Comparison of ENCODE assay signal across 9 cellular contexts in the genomic region with DNA sequence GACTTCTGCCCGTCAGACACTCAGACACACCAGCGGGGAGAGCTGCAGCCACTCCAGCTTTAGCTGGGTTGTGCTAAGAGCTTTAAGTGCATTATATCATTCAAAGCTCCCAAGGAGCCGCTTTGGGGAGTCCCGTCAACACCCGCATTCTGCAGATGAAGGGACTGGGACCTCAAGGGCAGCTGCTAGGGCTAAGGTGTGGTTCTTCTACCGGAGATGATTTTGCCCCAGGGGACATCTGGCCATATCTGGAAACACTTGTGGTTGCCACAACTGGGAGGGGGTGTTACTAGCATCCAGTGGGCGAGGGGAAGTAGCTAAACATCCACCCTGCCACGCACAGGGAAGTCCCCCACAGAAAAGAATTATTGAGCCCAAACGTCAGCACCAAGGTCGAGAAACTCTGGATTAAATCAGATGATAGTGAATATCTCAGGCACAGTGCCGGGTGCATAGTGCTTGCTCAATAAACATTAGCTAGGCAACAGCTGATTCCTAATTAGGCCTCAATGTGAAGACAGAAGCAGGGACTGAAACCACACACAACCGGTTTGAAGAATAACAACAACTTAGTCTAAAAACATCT. TPM values are rescaled to one million over a fixed set of nuclear protein-coding genes. Genes with fewer than 3 reads are reported as not detected.
DNase-seq lines count a peak whose midpoint lies in the region; ATAC-seq and TF ChIP-seq lines count a peak whose summit lies in the region.
"Had no signal": no experiment of that assay in that cellular context is flagged by ENCODE, and none has a peak within 500 bp of the region (broad histone marks: within the 10 kb centered on the region; RNA-seq: fewer than 3 reads in every experiment).

No MANE protein-coding gene starts in this region.

- H3K4me3 ChIP-seq in PC-9 = no peak overlapping the region
- no peak overlapping the region for H3K4me3 ChIP-seq in tibial artery
- H3K4me3 ChIP-seq in Caco-2 (ENCODE audit: low read depth, low read length) = no peak overlapping the region
- H3K4me3 ChIP-seq: K562 had no signal

- H2AFZ ChIP-seq in PC-9 = no peak overlapping the region

- CTCF ChIA-PET in PC-9 (lab: Charles Lee) = interaction anchor here (1.4 kb wide), 1 partner anchor 15 kb away, joined by 4 read pairs; no protein-coding TSS in a partner anchor
- CTCF ChIA-PET in Caco-2 (lab: Charles Lee) = interaction anchor here (1.0 kb wide), 1 partner anchor 12 kb away, joined by 3 read pairs; no protein-coding TSS in a partner anchor

- no peak overlapping the region for H3K4me3 Mint-ChIP-seq in Caco-2 (ENCODE audit: unreplicated experiment)

- H3K36me3 ChIP-seq in PC-9 (ENCODE audit: low read depth) (peaks cover 76% of the 10 kb centered on the region), tibial artery (no peaks in the 10 kb centered on the region), Caco-2 (ENCODE audit: control insufficient read depth, insufficient read depth, low read length) (no peaks in the 10 kb centered on the region)

- H3K79me2 ChIP-seq in PC-9 (ENCODE audit: low read depth) = peaks cover 100% of the 10 kb centered on the region

- intact Hi-C loops in PC-9 (cut with micrococcal nuclease; ENCODE audit: unreplicated experiment) (no loop called here), tibial artery (cut with DNase I; ENCODE audit: low total_unique reads) (no loop called here), Caco-2 (cut with micrococcal nuclease; ENCODE audit: unreplicated experiment) (no loop called here)

- POLR2A ChIA-PET in PC-9 (lab: Charles Lee; ENCODE audit: unreplicated experiment) (no interaction called here), Caco-2 (lab: Charles Lee) (no interaction called here)

- H3K27me3 ChIP-seq in PC-9 (ENCODE audit: insufficient read depth, low read depth) = no peaks in the 10 kb centered on the region
- H3K27me3 ChIP-seq in tibial artery = no peaks in the 10 kb centered on the region
- no peaks in the 10 kb centered on the region for H3K27me3 ChIP-seq in Caco-2 (replicated peaks; ENCODE audit: control insufficient read depth, insufficient read depth, low read length)

- peak; percentile 51 for ATAC-seq in HG02938 (IDR thresholded peaks at IDR 0.05; ENCODE audit: unreplicated experiment)
- ATAC-seq: K562 had no signal

- no peaks in the 10 kb centered on the region for H3K9me3 Mint-ChIP-seq in Caco-2 (ENCODE audit: unreplicated experiment)

- H3K4me1 ChIP-seq in PC-9 (replicated peaks; ENCODE audit: insufficient read depth) (peaks cover 80% of the 10 kb centered on the region), tibial artery (peaks cover 0 to 100% (median 74%) of the 10 kb centered on the region in 4 donors), Caco-2 (no peaks in the 10 kb centered on the region)

- peaks cover 4% of the 10 kb centered on the region for H3K27me3 Mint-ChIP-seq in Caco-2 (ENCODE audit: insufficient read depth, unreplicated experiment)

- H3K27ac ChIP-seq in PC-9 (peak overlapping the region; percentile 52), tibial artery (peak overlapping the region; percentile 67 to 78)

- H3F3A ChIP-seq in PC-9 (ENCODE audit: insufficient read depth, low read depth) = peaks cover 84% of the 10 kb centered on the region

- H4K20me1 ChIP-seq in PC-9 (ENCODE audit: insufficient read depth) = peaks cover 78% of the 10 kb centered on the region

- no peaks in the 10 kb centered on the region for H3K36me3 Mint-ChIP-seq in Caco-2 (ENCODE audit: insufficient read depth, unreplicated experiment)

- DNase-seq in NOMO-1 treated with DMSO at 0.1 percent for 48 hours (lab: John Stamatoyannopoulos, UW; ENCODE audit: unreplicated experiment) (peak; percentile 15), NOMO-1 treated with dmso at 0.1 percent for 144 hours (lab: John Stamatoyannopoulos, UW; ENCODE audit: unreplicated experiment) (no peak), PC-9 (peak; percentile 65 to 81), tibial artery (no peak), HPDE6-E6E7 (ENCODE audit: extremely low spot score) (no peak), Caco-2 (no peak)
- no peak for DNase-seq in activated CD4-positive, alpha-beta T cell treated with anti-CD3 and anti-CD28 coated beads for 1 hour

- H3K9me2 ChIP-seq in PC-9 (ENCODE audit: insufficient read depth) = no peaks in the 10 kb centered on the region

- peaks cover 1% of the 10 kb centered on the region for H3K4me1 Mint-ChIP-seq in Caco-2 (ENCODE audit: low read depth, unreplicated experiment)

- H3K9me3 ChIP-seq in PC-9 (ENCODE audit: insufficient read depth, low read depth) (no peaks in the 10 kb centered on the region), tibial artery (no peaks in the 10 kb centered on the region), Caco-2 (no peaks in the 10 kb centered on the region)

- no TSS peak for BruUV-seq in PC-9 (replicated peaks; lab: Mats Ljungman, UMichigan)
- BruUV-seq in Caco-2 (replicated peaks; lab: Mats Ljungman, UMichigan) = no TSS peak

- TF ChIP-seq CTCF in PC-9 (conservative IDR thresholded peaks at IDR 0.05) (no peak), tibial artery (IDR thresholded peaks at IDR 0.05) (no peak), Caco-2 (IDR thresholded peaks at IDR 0.05; ENCODE audit: insufficient read depth in 1 of 2, low read depth in 1 of 2, low read length in 1 of 2, severe bottlenecking in 1 of 2, unreplicated experiment in 1 of 2) (no peak)

- peak overlapping the region; percentile 63 for H3K4me2 ChIP-seq in PC-9

- H3K27ac Mint-ChIP-seq in Caco-2 (ENCODE audit: unreplicated experiment) = no peak overlapping the region

RNA-seq across cellular contexts. Expression of a gene that starts 29.6 kb away (rescaled TPM):
- total RNA-seq in PC-9 (2021) = 163 and 177 TPM in 2 replicates
- 3.3 and 3.7 TPM in 2 replicates for total RNA-seq in Caco-2 (2022)

RNA-seq across cellular contexts. Expression of a gene that starts 60.0 kb away (rescaled TPM):
- total RNA-seq in PC-9 (2021) = not detected in 2 replicates
- not detected in 2 replicates for total RNA-seq in Caco-2 (2022)
- total RNA-seq: K562 had no signal

Comparison
In these comparisons a context has a peak if more than half of its experiments do, and no peak if none do; other contexts are left out.
1. DNase-seq: peak in NOMO-1 treated with DMSO at 0.1 percent for 48 hours (single experiment) and PC-9 (2 of 2); none in NOMO-1 treated with dmso at 0.1 percent for 144 hours (single experiment), tibial artery (0 of 2), HPDE6-E6E7 (single experiment), activated CD4-positive, alpha-beta T cell treated with anti-CD3 and anti-CD28 coated beads for 1 hour (single experiment) and Caco-2 (0 of 2).
2. RNA of a gene that starts 29.6 kb away (total RNA-seq): 163 to 177 TPM in PC-9; 3.3 to 3.7 TPM in Caco-2; every median in the first group is over 10 times any median in the second.